In the genomic region with DNA sequence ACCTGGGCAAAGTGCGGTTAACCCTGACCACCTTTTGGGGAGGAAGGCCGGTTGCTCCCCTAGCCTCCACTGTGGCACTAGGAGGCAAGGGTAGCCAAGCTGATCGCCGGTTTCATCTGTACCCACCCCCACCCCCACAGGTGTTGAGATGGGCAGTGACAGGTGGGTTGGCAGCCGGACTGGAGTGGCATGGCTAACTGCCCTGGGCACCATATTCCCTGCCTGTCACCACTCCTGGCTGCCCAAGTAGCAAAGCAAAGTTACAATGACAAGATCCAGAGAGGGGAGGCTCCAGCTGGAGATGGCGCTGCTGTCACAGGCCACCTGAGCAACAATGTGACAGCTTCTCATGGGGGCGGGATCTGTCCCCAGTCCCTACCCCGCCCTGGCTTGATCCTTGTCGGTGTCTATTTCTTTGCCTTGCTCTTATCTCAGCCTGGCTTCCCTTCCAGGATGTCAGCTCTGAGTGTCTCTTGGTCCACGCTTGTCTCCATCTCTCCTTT, we compare ENCODE assay signal across 13 cellular contexts. TPM values are rescaled to one million over a fixed set of nuclear protein-coding genes. Genes with fewer than 3 reads are reported as not detected.
DNase-seq lines count a peak whose midpoint lies in the region; ATAC-seq and TF ChIP-seq lines count a peak whose summit lies in the region.
"Had no signal": no experiment of that assay in that cellular context is flagged by ENCODE, and none has a peak within 500 bp of the region (broad histone marks: within the 10 kb centered on the region; RNA-seq: fewer than 3 reads in every experiment).

No MANE protein-coding gene starts in this region.

- no peaks in the 10 kb centered on the region for H3K9me3 Mint-ChIP-seq in central memory CD8-positive, alpha-beta T cell
- H3K9me3 Mint-ChIP-seq in nephron, result no peaks in the 10 kb centered on the region

- H3K4me1 ChIP-seq in breast epithelium (peaks cover 0 to 3% of the 10 kb centered on the region in 2 donors), mammary epithelial cell (ENCODE audit: insufficient read depth, low read length) (peaks cover 18% of the 10 kb centered on the region), upper lobe of left lung (peaks cover 9 to 34% (median 22%) of the 10 kb centered on the region in 4 donors)

- no peaks in the 10 kb centered on the region for H3K79me2 ChIP-seq in mammary epithelial cell (ENCODE audit: insufficient read depth, low read length)

- WGBS in mammary epithelial cell (ENCODE audit: low coverage, missing lambda C conversion rate), result 92% methylated on average over 6 of the region's 10 CpGs
- 69% methylated on average over 4 to 10 of the region's 10 CpGs for WGBS in upper lobe of left lung, 2 donors

- DNase-seq in breast epithelium (ENCODE audit: low spot score in 2 of 2) (no peak), mammary epithelial cell (no peak), upper lobe of left lung (no peak), LoVo (ENCODE audit: low spot score) (no peak), kidney glomerular epithelial cell (lab: John Stamatoyannopoulos, UW) (no peak), foreskin fibroblast (no peak)
- no peak for DNase-seq in central memory CD8-positive, alpha-beta T cell (ENCODE audit: low spot score in 2 of 2)
- DNase-seq: activated CD4-positive, alpha-beta T cell treated with anti-CD3 and anti-CD28 coated beads for 4 hours; activated naive CD4-positive, alpha-beta T cell; HCEC 1CT; islet precursor cell; NCI-H1436 treated with DMSO at 0.1 percent for 48 hours had no signal

- no peak overlapping the region for H3K4me2 ChIP-seq in mammary epithelial cell (ENCODE audit: insufficient read depth, low read depth, low read length)

- ATAC-seq in central memory CD8-positive, alpha-beta T cell (replicated peaks; ENCODE audit: extremely low read depth, poor library complexity, severe bottlenecking), result no peak
- ATAC-seq in upper lobe of left lung (ENCODE audit: low FRiP score in 2 of 2), result no peak

- H4K20me1 ChIP-seq in mammary epithelial cell (ENCODE audit: insufficient read depth, low read length), result no peaks in the 10 kb centered on the region

- peak overlapping the region; percentile 84 for H3K4me3 Mint-ChIP-seq in central memory CD8-positive, alpha-beta T cell
- peak overlapping the region; percentile 59 to 82 (median 75) for H3K4me3 Mint-ChIP-seq in nephron

- dilution Hi-C loops in mammary epithelial cell (cut with HindIII; ENCODE audit: low sequenced_read_pairs), result no loop called here

- H3K9me3 ChIP-seq in breast epithelium, result no peaks in the 10 kb centered on the region
- no peaks in the 10 kb centered on the region for H3K9me3 ChIP-seq in mammary epithelial cell (replicated peaks; ENCODE audit: insufficient read depth, low read length)
- no peaks in the 10 kb centered on the region for H3K9me3 ChIP-seq in upper lobe of left lung

- no peak overlapping the region for H2AFZ ChIP-seq in mammary epithelial cell (ENCODE audit: low read depth, low read length)

- H3K4me3 ChIP-seq in breast epithelium (peak overlapping the region; percentile 62 to 83 (median 66)), mammary epithelial cell (replicated peaks in 1 of 3; ENCODE audit: insufficient read depth in 1 of 3, low read depth in 2 of 3, low read length in 3 of 3) (no peak overlapping the region), upper lobe of left lung (peak overlapping the region in 3 of 4 donors; percentile 49 to 59 (median 55)), foreskin fibroblast (ENCODE audit: low read depth in 1 of 2, low read length in 2 of 2) (no peak overlapping the region)

- no peak for TF ChIP-seq EP300 in upper lobe of left lung (IDR thresholded peaks at IDR 0.05)

- H3K27me3 Mint-ChIP-seq in central memory CD8-positive, alpha-beta T cell, result peaks cover 86% of the 10 kb centered on the region
- peaks cover 89% of the 10 kb centered on the region for H3K27me3 Mint-ChIP-seq in nephron (ENCODE audit: low read depth)

- CTCF ChIA-PET in mammary epithelial cell (lab: Charles Lee; ENCODE audit: low non-redundant PET), result no interaction called here

- H3K9ac ChIP-seq in mammary epithelial cell (ENCODE audit: insufficient read depth, low read length), result no peak overlapping the region

- H3K27ac Mint-ChIP-seq in central memory CD8-positive, alpha-beta T cell (ENCODE audit: low read depth), result no peak overlapping the region
- H3K27ac Mint-ChIP-seq in nephron, result no peak overlapping the region

- intact Hi-C loops in breast epithelium (cut with DNase I; ENCODE audit: low total_unique reads), result no loop called here
- intact Hi-C loops in mammary epithelial cell (cut with micrococcal nuclease), result no loop called here

- H3K36me3 ChIP-seq in breast epithelium, result no peaks in the 10 kb centered on the region
- no peaks in the 10 kb centered on the region for H3K36me3 ChIP-seq in mammary epithelial cell (ENCODE audit: insufficient read depth, low read length)
- no peaks in the 10 kb centered on the region for H3K36me3 ChIP-seq in upper lobe of left lung

- H3K27ac ChIP-seq in breast epithelium (no peak overlapping the region), mammary epithelial cell (ENCODE audit: insufficient read depth, low read depth, low read length) (no peak overlapping the region), upper lobe of left lung (no peak overlapping the region)

- H3K27me3 ChIP-seq in breast epithelium (peaks cover 0 to 16% of the 10 kb centered on the region in 2 donors), mammary epithelial cell (ENCODE audit: insufficient read depth, low read length) (peaks cover 18% of the 10 kb centered on the region), upper lobe of left lung (peaks cover 0 to 19% (median 11%) of the 10 kb centered on the region in 4 donors)

- no peaks in the 10 kb centered on the region for H3K36me3 Mint-ChIP-seq in central memory CD8-positive, alpha-beta T cell (ENCODE audit: insufficient read depth)
- H3K36me3 Mint-ChIP-seq in nephron (ENCODE audit: low read depth), result no peaks in the 10 kb centered on the region

- in situ Hi-C loops in mammary epithelial cell (cut with MboI; ENCODE audit: low sequenced_read_pairs in 2 of 2), result no loop called here

- TF ChIP-seq POLR2A in breast epithelium (IDR thresholded peaks at IDR 0.05) (no peak), upper lobe of left lung (IDR thresholded peaks at IDR 0.05) (no peak)

- H3K4me1 Mint-ChIP-seq in central memory CD8-positive, alpha-beta T cell, result peaks cover 6% of the 10 kb centered on the region
- no peaks in the 10 kb centered on the region for H3K4me1 Mint-ChIP-seq in nephron

- no peak for TF ChIP-seq CTCF in breast epithelium (IDR thresholded peaks at IDR 0.05)
- no peak for TF ChIP-seq CTCF in mammary epithelial cell (conservative IDR thresholded peaks at IDR 0.05 in 1 of 2, IDR thresholded peaks at IDR 0.05 in 1 of 2; ENCODE audit: extremely low read depth in 1 of 2, insufficient read depth in 1 of 2, low read depth in 1 of 2, low read length in 2 of 2)
- TF ChIP-seq CTCF in nephron (IDR thresholded peaks at IDR 0.05; ENCODE audit: unreplicated experiment in 3 of 3), result no peak
- peak in 1 of 6 experiments; percentile 5 for TF ChIP-seq CTCF in upper lobe of left lung (IDR thresholded peaks at IDR 0.05)
- no peak for TF ChIP-seq CTCF in foreskin fibroblast (IDR thresholded peaks at IDR 0.05; ENCODE audit: low read depth, low read length)

- BruUV-seq in mammary epithelial cell (replicated peaks; lab: Mats Ljungman, UMichigan), result no TSS peak

RNA-seq across cellular contexts. Expression of gene BMS1, which starts 27.0 kb away (rescaled TPM):
- total RNA-seq in breast epithelium (10 to 100 TPM; 12.6 to 18.4 (median 17.3) TPM), mammary epithelial cell (10 to 100 TPM; 14.3 to 23.5 TPM), upper lobe of left lung (10 to 100 TPM in 5 of 6 donors, 1 to 10 TPM in 1; 8.1 to 19.3 (median 14.3) TPM)
- 5.4 TPM for polyA plus RNA-seq in mammary epithelial cell
- 19.8 TPM for polyA minus RNA-seq in mammary epithelial cell

Comparison
In these comparisons a context has a peak if more than half of its experiments do, and no peak if none do; other contexts are left out.
1. H3K4me3 ChIP-seq: peak in breast epithelium (3 of 3) and upper lobe of left lung (3 of 4); none in mammary epithelial cell (0 of 3) and foreskin fibroblast (0 of 2).